17 cellular contexts compared by ENCODE assay signal in genomic region chr13:91311491-91311890, GRCh38.
"Had no signal": no experiment of that assay in that cellular context is flagged by ENCODE, and none has a peak within 500 bp of the region (broad histone marks: within the 10 kb centered on the region; RNA-seq: fewer than 3 reads in every experiment).

No MANE protein-coding gene starts in this region.

- H3K9me3 ChIP-seq: esophagus squamous epithelium, tibial nerve, uterus had no signal

- H3K9me3 Mint-ChIP-seq: activated naive CD8-positive, alpha-beta T cell treated with anti-CD3 and anti-CD28 coated beads for 36 hours; activated T-helper 17 cell treated with anti-CD3 and anti-CD28 coated beads, Interleukin-2, amount 50 U/mL, for 72 hours; stimulated activated naive CD8-positive, alpha-beta T cell treated with anti-CD3 and anti-CD28 coated beads, Interleukin-15, Interleukin-2, amounts not matched to agents 100 ng/mL and 50 ng/mL, for 24 hours had no signal

- H3K27ac Mint-ChIP-seq: activated naive CD8-positive, alpha-beta T cell treated with anti-CD3 and anti-CD28 coated beads for 36 hours; activated T-helper 17 cell treated with anti-CD3 and anti-CD28 coated beads, Interleukin-2, amount 50 U/mL, for 72 hours; dendritic cell treated with granulocyte-macrophage colony-stimulating factor and Interleukin-4, amounts not matched to agents 40 ng/mL and 50 ng/mL, for 4 days; progenitor cell of endocrine pancreas; stimulated activated naive CD8-positive, alpha-beta T cell treated with anti-CD3 and anti-CD28 coated beads, Interleukin-15, Interleukin-2, amounts not matched to agents 100 ng/mL and 50 ng/mL, for 24 hours had no signal

- H3K4me3 Mint-ChIP-seq: activated naive CD8-positive, alpha-beta T cell treated with anti-CD3 and anti-CD28 coated beads for 36 hours; activated T-helper 17 cell treated with anti-CD3 and anti-CD28 coated beads, Interleukin-2, amount 50 U/mL, for 72 hours; dendritic cell treated with granulocyte-macrophage colony-stimulating factor and Interleukin-4, amounts not matched to agents 40 ng/mL and 50 ng/mL, for 4 days; stimulated activated naive CD8-positive, alpha-beta T cell treated with anti-CD3 and anti-CD28 coated beads, Interleukin-15, Interleukin-2, amounts not matched to agents 100 ng/mL and 50 ng/mL, for 24 hours had no signal

- H3K27ac ChIP-seq: esophagus squamous epithelium, tibial nerve, uterus, WERI-Rb-1 had no signal

- ATAC-seq: activated T-helper 17 cell treated with anti-CD3 and anti-CD28 coated beads, Interleukin-2, amount 50 U/mL, for 72 hours had no signal

- H3K27me3 ChIP-seq: tibial nerve had no signal

- H3K36me3 ChIP-seq: esophagus squamous epithelium, tibial nerve, WERI-Rb-1 had no signal

- H3K4me1 ChIP-seq: esophagus squamous epithelium, uterus had no signal

- H3K4me3 ChIP-seq: esophagus squamous epithelium, lung, tibial nerve, uterus had no signal

- DNase-seq: activated CD4-positive, alpha-beta T cell treated with anti-CD3 and anti-CD28 coated beads for 1 hour; activated naive CD4-positive, alpha-beta T cell; activated naive CD8-positive, alpha-beta T cell treated with anti-CD3 and anti-CD28 coated beads for 36 hours; amniotic stem cell; effector CD8-positive, alpha-beta T cell; esophagus squamous epithelium; midbrain; stimulated activated CD4-positive, alpha-beta T cell treated with anti-CD3 and anti-CD28 coated beads, Interleukin-2, amount 100 ng/mL, for 24 hours; T-helper 9 cell; uterus; WERI-Rb-1 had no signal

- H3K27me3 Mint-ChIP-seq: progenitor cell of endocrine pancreas had no signal

- H3K36me3 Mint-ChIP-seq: activated naive CD8-positive, alpha-beta T cell treated with anti-CD3 and anti-CD28 coated beads for 36 hours had no signal

- H3K4me1 Mint-ChIP-seq: activated T-helper 17 cell treated with anti-CD3 and anti-CD28 coated beads, Interleukin-2, amount 50 U/mL, for 72 hours had no signal
